In the genomic region with DNA sequence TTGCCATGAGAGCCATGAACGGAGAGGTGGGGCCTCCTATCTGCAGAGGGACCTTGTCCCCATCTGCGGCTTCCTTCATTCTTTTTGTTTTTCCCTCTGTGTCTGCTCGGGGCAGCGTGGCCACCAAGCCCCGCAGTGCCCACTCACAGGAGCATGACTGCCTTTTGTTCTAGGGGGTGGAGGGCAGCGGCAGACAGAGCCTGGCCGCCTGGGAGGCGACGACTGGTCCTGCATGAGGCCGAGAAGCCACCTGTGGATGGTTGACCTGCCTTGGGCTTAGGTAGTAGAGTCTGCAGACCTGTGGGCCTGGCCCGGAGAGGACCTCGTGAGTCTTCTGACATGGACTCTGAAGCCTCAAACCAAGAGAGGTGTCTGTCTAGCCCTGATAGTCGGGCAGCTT, we compare ENCODE assay signal across 9 cellular contexts. TPM values are rescaled to one million over a fixed set of nuclear protein-coding genes. Genes with fewer than 3 reads are reported as not detected.
DNase-seq lines count a peak whose midpoint lies in the region; ATAC-seq and TF ChIP-seq lines count a peak whose summit lies in the region.
"Had no signal": no experiment of that assay in that cellular context is flagged by ENCODE, and none has a peak within 500 bp of the region (broad histone marks: within the 10 kb centered on the region; RNA-seq: fewer than 3 reads in every experiment).

No MANE protein-coding gene starts in this region.

- peak overlapping the region; percentile 100 for H3K9ac ChIP-seq in OCI-LY3 (ENCODE audit: low read length)
- H3K9ac ChIP-seq in endocrine pancreas (ENCODE audit: control insufficient read depth, insufficient read depth, low read length), result peak overlapping the region; percentile 71

- peaks cover 22% of the 10 kb centered on the region for H3K4me1 ChIP-seq in CD8-positive, alpha-beta memory T cell (ENCODE audit: insufficient read depth, low read length)
- H3K4me1 ChIP-seq in OCI-LY3 (ENCODE audit: low read length), result peaks cover 20% of the 10 kb centered on the region
- H3K4me1 ChIP-seq in endocrine pancreas (ENCODE audit: control insufficient read depth, insufficient read depth, low read length), result no peaks in the 10 kb centered on the region
- H3K4me1 ChIP-seq in neutrophil (ENCODE audit: control insufficient read depth in 1 of 2, insufficient read depth in 1 of 2, low read depth in 1 of 2, low read length in 1 of 2), result peaks cover 14 to 17% of the 10 kb centered on the region in 2 experiments

- H3K27ac ChIP-seq in CD8-positive, alpha-beta memory T cell (ENCODE audit: low read depth, low read length), result peak overlapping the region; percentile 99
- peak overlapping the region; percentile 96 for H3K27ac ChIP-seq in OCI-LY3 (ENCODE audit: low read length)
- peak overlapping the region; percentile 97 for H3K27ac ChIP-seq in neutrophil

- no peak for ATAC-seq in HG02623 (IDR thresholded peaks at IDR 0.05; ENCODE audit: unreplicated experiment)
- no peak for ATAC-seq in GM21737 (IDR thresholded peaks at IDR 0.05; ENCODE audit: unreplicated experiment)
- no peak for ATAC-seq in GM18909 (IDR thresholded peaks at IDR 0.05; ENCODE audit: poor library complexity, unreplicated experiment)
- ATAC-seq in HG02571 (IDR thresholded peaks at IDR 0.05; ENCODE audit: unreplicated experiment), result no peak

- H3K36me3 ChIP-seq in CD8-positive, alpha-beta memory T cell (ENCODE audit: insufficient read depth, low read length), result peaks cover 29% of the 10 kb centered on the region
- H3K36me3 ChIP-seq in OCI-LY3 (replicated peaks; ENCODE audit: low read depth, low read length) (peaks cover 50% of the 10 kb centered on the region), endocrine pancreas (ENCODE audit: control insufficient read depth, insufficient read depth, low read length) (peaks cover 14% of the 10 kb centered on the region), neutrophil (peaks cover 26% of the 10 kb centered on the region)

- peaks cover 25% of the 10 kb centered on the region for H3K79me2 ChIP-seq in OCI-LY3 (ENCODE audit: low read length)

- peak overlapping the region in 7 of 8 donors; percentile 61 to 99 (median 99) for H3K27ac Mint-ChIP-seq in CD8-positive, alpha-beta memory T cell

- H2AFZ ChIP-seq in OCI-LY3 (ENCODE audit: low read depth, low read length), result no peak overlapping the region

- peak overlapping the region; percentile 64 to 99 (median 97) for H3K4me3 Mint-ChIP-seq in CD8-positive, alpha-beta memory T cell

- POLR2A ChIA-PET in CD8-positive, alpha-beta memory T cell (lab: Charles Lee), result no interaction called here

- DNase-seq in CD8-positive, alpha-beta memory T cell, result no peak
- DNase-seq: NCI-H2171 had no signal

- H3K9me3 ChIP-seq in CD8-positive, alpha-beta memory T cell (ENCODE audit: low read length), result no peaks in the 10 kb centered on the region
- H3K9me3 ChIP-seq in OCI-LY3 (ENCODE audit: insufficient read depth, low read length) (no peaks in the 10 kb centered on the region), endocrine pancreas (ENCODE audit: control insufficient read depth, low read length) (no peaks in the 10 kb centered on the region), neutrophil (no peaks in the 10 kb centered on the region)

- H4K20me1 ChIP-seq in OCI-LY3 (ENCODE audit: insufficient read depth, low read length), result no peaks in the 10 kb centered on the region; the same call in 1 of the 2 replicates

- H3K27me3 ChIP-seq in CD8-positive, alpha-beta memory T cell (ENCODE audit: insufficient read depth, low read length, poor library complexity, severe bottlenecking), result no peaks in the 10 kb centered on the region
- no peaks in the 10 kb centered on the region for H3K27me3 ChIP-seq in OCI-LY3 (ENCODE audit: low read depth, low read length)
- no peaks in the 10 kb centered on the region for H3K27me3 ChIP-seq in endocrine pancreas (ENCODE audit: control insufficient read depth, insufficient read depth, low read length)
- no peaks in the 10 kb centered on the region for H3K27me3 ChIP-seq in neutrophil

- peaks cover 0 to 60% (median 9%) of the 10 kb centered on the region in 3 donors for H3K36me3 Mint-ChIP-seq in CD8-positive, alpha-beta memory T cell

- H3K4me2 ChIP-seq in OCI-LY3 (ENCODE audit: low read length), result peak overlapping the region; percentile 80

- H3K27me3 Mint-ChIP-seq in CD8-positive, alpha-beta memory T cell, result peaks cover 0 to 7% of the 10 kb centered on the region in 2 donors

- H3K9me3 Mint-ChIP-seq in CD8-positive, alpha-beta memory T cell, result peaks cover 0 to 2% (median 0%) of the 10 kb centered on the region in 5 donors

- TF ChIP-seq CTCF in OCI-LY3 (IDR thresholded peaks at IDR 0.05; ENCODE audit: low read depth, low read length) (no peak), neutrophil (IDR thresholded peaks at IDR 0.05) (no peak)

- peak overlapping the region; percentile 95 for H3K4me3 ChIP-seq in CD8-positive, alpha-beta memory T cell (ENCODE audit: low read length)
- H3K4me3 ChIP-seq in OCI-LY3 (ENCODE audit: low read length) (peak overlapping the region; percentile 97), endocrine pancreas (ENCODE audit: control insufficient read depth, insufficient read depth, low read length) (peak overlapping the region; percentile 78), neutrophil (ENCODE audit: low read depth in 1 of 2, low read length in 1 of 2) (peak overlapping the region in 1 of 2 experiments; percentile 95)

- CTCF ChIA-PET in CD8-positive, alpha-beta memory T cell (lab: Charles Lee), result interaction anchor here (0.6 to 1.0 kb wide), 2 partner anchors 55 to 427 kb away, joined by 3 to 4 read pairs; partner anchors contain the start of gene GRIPAP1

- H3K4me1 Mint-ChIP-seq in CD8-positive, alpha-beta memory T cell, result peaks cover 16 to 34% (median 19%) of the 10 kb centered on the region in 3 donors

RNA-seq across cellular contexts. Expression of gene RBM3, which starts 1.4 kb away (rescaled TPM):
- total RNA-seq in CD8-positive, alpha-beta memory T cell, result 100 to 1,000 TPM; 245 to 255 TPM
- 272 TPM for polyA plus RNA-seq in CD8-positive, alpha-beta memory T cell

RNA-seq across cellular contexts. Expression of gene WDR13, which starts 21.6 kb away (rescaled TPM):
- 10 to 100 TPM; 47.5 to 48.0 TPM for total RNA-seq in CD8-positive, alpha-beta memory T cell
- 48.3 TPM for polyA plus RNA-seq in CD8-positive, alpha-beta memory T cell

RNA-seq across cellular contexts. Expression of gene TBC1D25, which starts 36.1 kb away (rescaled TPM):
- total RNA-seq in CD8-positive, alpha-beta memory T cell, result 10 to 100 TPM; 14.0 to 15.2 TPM
- polyA plus RNA-seq in CD8-positive, alpha-beta memory T cell, result 21.5 TPM

RNA-seq across cellular contexts. Expression of gene EBP, which starts 54.0 kb away (rescaled TPM):
- total RNA-seq in CD8-positive, alpha-beta memory T cell, result 100 to 1,000 TPM; 150 to 153 TPM
- 109 TPM for polyA plus RNA-seq in CD8-positive, alpha-beta memory T cell
